ENCODE assay signal across 29 cellular contexts in genomic region chr2:9341351-9341887, GRCh38.
"Had no signal": no experiment of that assay in that cellular context is flagged by ENCODE, and none has a peak within 500 bp of the region (broad histone marks: within the 10 kb centered on the region; RNA-seq: fewer than 3 reads in every experiment).

No MANE protein-coding gene starts in this region.

- H3K27me3 ChIP-seq: adrenal gland, brain microvascular endothelial cell, colonic mucosa, foreskin keratinocyte, gastrocnemius medialis, heart left ventricle had no signal

- H3K36me3 ChIP-seq: colonic mucosa, gastrocnemius medialis had no signal

- H3K4me3 ChIP-seq: adrenal gland, colonic mucosa, gastrocnemius medialis, heart left ventricle had no signal

- H3K4me1 ChIP-seq: adrenal gland, foreskin keratinocyte had no signal

- ATAC-seq: activated CD4-positive, alpha-beta T cell treated with anti-CD3 and anti-CD28 coated beads for 36 hours; activated CD8-positive, alpha-beta memory T cell treated with anti-CD3 and anti-CD28 coated beads, Interleukin-2, amount 10 ng/mL, durations not matched to agents 7 days and 5 days; activated CD8-positive, alpha-beta T cell treated with anti-CD3 and anti-CD28 coated beads, Interleukin-2, amount 10 ng/mL, durations not matched to agents 7 days and 5 days; activated naive CD8-positive, alpha-beta T cell treated with anti-CD3 and anti-CD28 coated beads, Interleukin-2, amount 50 U/mL, for 24 hours; esophagus mucosa; foreskin keratinocyte; gastrocnemius medialis; heart left ventricle had no signal

- DNase-seq: activated CD4-positive, alpha-beta memory T cell treated with anti-CD3 and anti-CD28 coated beads for 36 hours; activated CD4-positive, alpha-beta T cell treated with anti-CD3 and anti-CD28 coated beads for 36 hours; activated CD4-positive, alpha-beta T cell treated with anti-CD3 and anti-CD28 coated beads, Interleukin-2, amount 10 ng/mL, durations not matched to agents 24 days and 14 days; activated CD4-positive, CD25-positive, alpha-beta regulatory T cell; activated CD4-positive, CD25-positive, alpha-beta regulatory T cell treated with anti-CD3 and anti-CD28 coated beads, Interleukin-2, amount 50 U/mL, for 72 hours; activated CD8-positive, alpha-beta memory T cell treated with anti-CD3 and anti-CD28 coated beads, Interleukin-2, amount 10 ng/mL, durations not matched to agents 7 days and 5 days; activated CD8-positive, alpha-beta memory T cell treated with anti-CD3 and anti-CD28 coated beads, Interleukin-2, amount 50 U/mL, for 4 hours; activated CD8-positive, alpha-beta T cell treated with anti-CD3 and anti-CD28 coated beads, Interleukin-2, amount 10 ng/mL, durations not matched to agents 7 days and 5 days; activated effector memory CD4-positive, alpha-beta T cell treated with anti-CD3 and anti-CD28 coated beads, Interleukin-2, amount 50 U/mL, for 16 hours; activated naive CD4-positive, alpha-beta T cell treated with anti-CD3 and anti-CD28 coated beads for 36 hours; activated naive CD8-positive, alpha-beta T cell treated with anti-CD3 and anti-CD28 coated beads for 36 hours; activated naive CD8-positive, alpha-beta T cell treated with anti-CD3 and anti-CD28 coated beads, Interleukin-2, amount 50 U/mL, for 24 hours; activated T-cell treated with anti-CD3 and anti-CD28 coated beads, Interleukin-2, amount 50 U/mL, for 1 hour; activated T-cell treated with anti-CD3 and anti-CD28 coated beads, Interleukin-2, amount 50 U/mL, for 48 hours; adrenal gland; amygdala; aorta; brain microvascular endothelial cell; central memory CD4-positive, alpha-beta T cell; cerebellar nuclear complex; colonic mucosa; effector CD8-positive, alpha-beta T cell; endodermal cell; foreskin keratinocyte; gastrocnemius medialis; glutamatergic neuron; heart left ventricle; T-helper 2 cell had no signal

- H3K9me3 ChIP-seq: adrenal gland, colonic mucosa, gastrocnemius medialis, heart left ventricle had no signal

- H3K27ac ChIP-seq: adrenal gland, brain microvascular endothelial cell, colonic mucosa, foreskin keratinocyte, gastrocnemius medialis, heart left ventricle had no signal
